ENCODE assay signal across 1 cellular context in genomic region chrX:20720954-20721626, GRCh38.
TF ChIP-seq lines count a peak whose summit lies in the region.

No MANE protein-coding gene starts in this region.

TF ChIP-seq in HepG2, 621 proteins besides CTCF, POLR2A, EP300 and RAD21 (continued from another document):
- no peak for TF ChIP-seq ZNF318 (CRISPR knock-in tag; IDR thresholded peaks at IDR 0.05)
- no peak for TF ChIP-seq BORCS8-MEF2B (CRISPR knock-in tag; IDR thresholded peaks at IDR 0.05)
- no peak for TF ChIP-seq ZKSCAN1 (IDR thresholded peaks at IDR 0.05; ENCODE audit: low read length)
- TF ChIP-seq ZNF740 (CRISPR knock-in tag; IDR thresholded peaks at IDR 0.05), result no peak
- TF ChIP-seq NFE2 (CRISPR knock-in tag; IDR thresholded peaks at IDR 0.05), result no peak
- TF ChIP-seq ZNF670 (CRISPR knock-in tag; IDR thresholded peaks at IDR 0.05; ENCODE audit: borderline replicate concordance), result no peak
- TF ChIP-seq ZNF883 (CRISPR knock-in tag; IDR thresholded peaks at IDR 0.05; ENCODE audit: not compliant biosample characterization), result no peak
- TF ChIP-seq ZNF335 (CRISPR knock-in tag; IDR thresholded peaks at IDR 0.05), result no peak
